1 cellular context compared by ENCODE assay signal in genomic region chr22:44738347-44738715, GRCh38.
TF ChIP-seq lines count a peak whose summit lies in the region.

No MANE protein-coding gene starts in this region.

TF ChIP-seq in HepG2, 621 proteins besides CTCF, POLR2A, EP300 and RAD21 (continues in another document):
- TF ChIP-seq TP53 (CRISPR knock-in tag; conservative IDR thresholded peaks at IDR 0.05) (no peak), ZNF121 (CRISPR knock-in tag; IDR thresholded peaks at IDR 0.05) (no peak), JDP2 (CRISPR knock-in tag; IDR thresholded peaks at IDR 0.05; ENCODE audit: borderline replicate concordance) (no peak), ZUFSP (CRISPR knock-in tag; IDR thresholded peaks at IDR 0.05; ENCODE audit: borderline replicate concordance) (no peak), DBP (CRISPR knock-in tag; IDR thresholded peaks at IDR 0.05; ENCODE audit: not compliant biosample characterization) (no peak), ZNF484 (CRISPR knock-in tag; IDR thresholded peaks at IDR 0.05; ENCODE audit: borderline replicate concordance, low read depth) (no peak), RFX5 (IDR thresholded peaks at IDR 0.05; ENCODE audit: low read depth, low read length) (no peak), GMEB2 (CRISPR knock-in tag; IDR thresholded peaks at IDR 0.05; ENCODE audit: low read depth) (no peak), ZBTB38 (CRISPR knock-in tag; IDR thresholded peaks at IDR 0.05) (no peak), NFKB2 (CRISPR knock-in tag; IDR thresholded peaks at IDR 0.05; ENCODE audit: borderline replicate concordance) (no peak), ZNF256 (CRISPR knock-in tag; conservative IDR thresholded peaks at IDR 0.05) (no peak), RFXAP (CRISPR knock-in tag; IDR thresholded peaks at IDR 0.05; ENCODE audit: borderline replicate concordance) (no peak), NFATC3 (CRISPR knock-in tag; IDR thresholded peaks at IDR 0.05) (no peak), DRAP1 (CRISPR knock-in tag; IDR thresholded peaks at IDR 0.05) (no peak), ATRX (CRISPR knock-in tag; IDR thresholded peaks at IDR 0.05; ENCODE audit: borderline replicate concordance) (no peak), FOXP1 (IDR thresholded peaks at IDR 0.05) (no peak), FOXP1 (CRISPR knock-in tag; IDR thresholded peaks at IDR 0.05) (no peak), RELA (CRISPR knock-in tag; IDR thresholded peaks at IDR 0.05) (no peak), ZNF414 (CRISPR knock-in tag; IDR thresholded peaks at IDR 0.05) (no peak), RAD51 (IDR thresholded peaks at IDR 0.05; ENCODE audit: borderline replicate concordance) (no peak), SMAD9 (CRISPR knock-in tag; IDR thresholded peaks at IDR 0.05) (no peak), SIN3A (IDR thresholded peaks at IDR 0.05; ENCODE audit: borderline replicate concordance, low read depth, low read length) (peak; percentile 12; the same call in 1 of the 2 replicates), ZNF562 (CRISPR knock-in tag; IDR thresholded peaks at IDR 0.05; ENCODE audit: borderline replicate concordance) (no peak), TFAP4 (IDR thresholded peaks at IDR 0.05; ENCODE audit: borderline replicate concordance, low read depth) (no peak), CREB1 (IDR thresholded peaks at IDR 0.05) (peak; percentile 21; the same call in 1 of the 2 replicates), CREB1 (CRISPR knock-in tag; IDR thresholded peaks at IDR 0.05) (no peak), HNRNPLL (IDR thresholded peaks at IDR 0.05; ENCODE audit: low read depth, low read length, poor library complexity, severe bottlenecking) (peak; percentile 23), ZNF687 (CRISPR knock-in tag; IDR thresholded peaks at IDR 0.05) (peak; percentile 29), ZNF563 (CRISPR knock-in tag; IDR thresholded peaks at IDR 0.05) (no peak), ZNF30 (CRISPR knock-in tag; IDR thresholded peaks at IDR 0.05) (no peak), MYPOP (CRISPR knock-in tag; IDR thresholded peaks at IDR 0.05) (no peak), ZFP36L2 (CRISPR knock-in tag; IDR thresholded peaks at IDR 0.05) (no peak), ZNF674 (CRISPR knock-in tag; IDR thresholded peaks at IDR 0.05; ENCODE audit: low read depth) (no peak), MBNL3 (CRISPR knock-in tag; conservative IDR thresholded peaks at IDR 0.05) (no peak), ZNF704 (CRISPR knock-in tag; IDR thresholded peaks at IDR 0.05; ENCODE audit: borderline replicate concordance) (no peak), NFAT5 (CRISPR knock-in tag; IDR thresholded peaks at IDR 0.05) (no peak), DZIP1 (CRISPR knock-in tag; IDR thresholded peaks at IDR 0.05) (no peak), FOXA1 (IDR thresholded peaks at IDR 0.05) (no peak), FOXA1 (CRISPR knock-in tag; IDR thresholded peaks at IDR 0.05) (no peak), JUNB (CRISPR knock-in tag; IDR thresholded peaks at IDR 0.05; ENCODE audit: borderline replicate concordance) (no peak), RBM39 (IDR thresholded peaks at IDR 0.05; ENCODE audit: low read depth, low read length, poor library complexity, severe bottlenecking) (no peak), AGO1 (IDR thresholded peaks at IDR 0.05; ENCODE audit: low read depth, low read length, poor library complexity, severe bottlenecking) (peak; percentile 92), THAP11 (CRISPR knock-in tag; IDR thresholded peaks at IDR 0.05) (no peak), KLF15 (CRISPR knock-in tag; IDR thresholded peaks at IDR 0.05; ENCODE audit: borderline replicate concordance) (no peak)
